8 cellular contexts compared by ENCODE assay signal in the genomic region with DNA sequence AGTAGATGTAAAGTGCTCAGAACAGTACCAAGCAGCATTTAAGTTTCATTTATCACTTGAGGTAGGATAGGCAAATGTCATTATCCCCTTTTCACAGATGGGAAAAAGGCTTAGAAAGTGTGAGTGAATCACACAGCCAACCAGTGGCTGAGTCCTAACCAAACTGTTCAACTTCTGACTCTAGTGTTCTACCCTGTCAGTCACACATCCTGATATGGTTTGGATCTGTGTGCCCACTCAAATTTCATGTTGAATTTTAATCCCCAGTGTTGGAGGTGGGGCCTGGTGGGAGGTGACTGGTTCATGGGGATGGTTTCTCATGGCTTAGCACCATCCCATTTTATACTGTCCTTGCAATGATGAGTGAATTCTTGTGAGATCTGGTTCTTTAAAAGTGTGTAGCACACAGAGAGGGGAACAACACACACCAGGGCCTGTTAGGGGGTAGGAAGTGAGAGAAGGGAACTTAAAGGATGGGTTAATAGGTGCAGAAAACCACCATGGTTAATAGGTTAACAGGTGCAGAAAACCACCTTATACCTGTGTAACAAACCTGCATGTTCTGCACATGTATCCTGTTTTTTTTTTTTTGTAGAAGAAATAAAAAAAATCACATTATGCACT.
DNase-seq lines count a peak whose midpoint lies in the region; ATAC-seq lines count a peak whose summit lies in the region.

No MANE protein-coding gene starts in this region.

- H3K9me3 Mint-ChIP-seq in immature natural killer cell = peaks cover 3 to 10% (median 7%) of the 10 kb centered on the region in 6 donors

- H3K27me3 Mint-ChIP-seq in immature natural killer cell (ENCODE audit: low read depth in 3 of 3) = peaks cover 0 to 2% (median 0%) of the 10 kb centered on the region in 3 donors

- H3K4me3 Mint-ChIP-seq in immature natural killer cell = no peak overlapping the region

- H3K4me1 Mint-ChIP-seq in immature natural killer cell = no peaks in the 10 kb centered on the region

- H3K36me3 Mint-ChIP-seq in immature natural killer cell = no peaks in the 10 kb centered on the region

- no peak overlapping the region for H3K27ac Mint-ChIP-seq in immature natural killer cell

- DNase-seq in MV-4-11 (lab: John Stamatoyannopoulos, UW) (peak; percentile 42), renal cortical epithelial cell (ENCODE audit: low read depth) (peak; percentile 88), immature natural killer cell (no peak), NCI-H2081 (lab: John Stamatoyannopoulos, UW) (no peak), amygdala (lab: John Stamatoyannopoulos, UW) (no peak), NCI-H2171 treated with DMSO at 0.1 percent for 48 hours (lab: John Stamatoyannopoulos, UW) (no peak)

- ATAC-seq in GM18873 (IDR thresholded peaks at IDR 0.05; ENCODE audit: low FRiP score, unreplicated experiment) (peak; percentile 90), HG02571 (IDR thresholded peaks at IDR 0.05; ENCODE audit: unreplicated experiment) (peak; percentile 85)

Comparison
In these comparisons a context has a peak if more than half of its experiments do, and no peak if none do; other contexts are left out.
1. DNase-seq: peak in MV-4-11 (single experiment) and renal cortical epithelial cell (single experiment); none in immature natural killer cell (0 of 3), NCI-H2081 (0 of 2), amygdala (0 of 56) and NCI-H2171 treated with DMSO at 0.1 percent for 48 hours (single experiment).